29 cellular contexts compared by ENCODE assay signal in genomic region chr9:106644661-106645060, GRCh38.
DNase-seq lines count a peak whose midpoint lies in the region; ATAC-seq, FAIRE-seq and TF ChIP-seq lines count a peak whose summit lies in the region.
"Had no signal": no experiment of that assay in that cellular context is flagged by ENCODE, and none has a peak within 500 bp of the region (broad histone marks: within the 10 kb centered on the region; RNA-seq: fewer than 3 reads in every experiment).

No MANE protein-coding gene starts in this region.

- peaks cover 2% of the 10 kb centered on the region for H3K27me3 Mint-ChIP-seq in GM23338 (ENCODE audit: insufficient read depth, low read depth, poor library complexity)
- H3K27me3 Mint-ChIP-seq: CD4-positive, alpha-beta T cell; IgD-negative memory B cell had no signal

- CTCF ChIA-PET in GM12878 (lab: Yijun Ruan, JAX) = interaction anchor here (0.6 kb wide), 1 partner anchor 18 kb away, joined by 3 read pairs; no protein-coding TSS in a partner anchor

- H2AFZ ChIP-seq in GM23338 (no peak overlapping the region), GM12878 (ENCODE audit: control insufficient read depth, low read depth, low read length) (no peak overlapping the region)

- no peak for TF ChIP-seq CTCF in GM23338 (conservative IDR thresholded peaks at IDR 0.05; ENCODE audit: low read depth in 2 of 2)
- TF ChIP-seq CTCF in GM12878 (IDR thresholded peaks at IDR 0.05 in 2 of 3, conservative IDR thresholded peaks at IDR 0.05 in 1 of 3; ENCODE audit: control insufficient read depth in 2 of 3, extremely low read depth in 1 of 3, insufficient read depth in 1 of 3, low read depth in 3 of 3, low read length in 3 of 3) = no peak

- H3K4me3 ChIP-seq in GM23338 = no peak overlapping the region
- no peak overlapping the region for H3K4me3 ChIP-seq in GM12878
- H3K4me3 ChIP-seq: A549; BLaER1 treated with 17β-estradiol and CSF1 and Interleukin-3, amounts not matched to agents 10 nM and 100 nM; Peyer's patch; SK-N-MC had no signal

- no peak for TF ChIP-seq EP300 in GM12878 (IDR thresholded peaks at IDR 0.05; ENCODE audit: borderline replicate concordance in 1 of 2, control insufficient read depth in 1 of 2, low read depth in 2 of 2, low read length in 2 of 2)

- H3K79me2 ChIP-seq in GM23338 (replicated peaks; ENCODE audit: insufficient read depth) (no peaks in the 10 kb centered on the region), GM12878 (ENCODE audit: control insufficient read depth, insufficient read depth, low read length) (no peaks in the 10 kb centered on the region)

- intact Hi-C loops in GM12878 (cut with micrococcal nuclease; ENCODE audit: unreplicated experiment) = loop anchor here (5.0 to 10.0 kb wide), 2 partner anchors 218 to 340 kb away; partner anchors contain the start of gene ZNF462

- SMC1A ChIA-PET in GM12878 (lab: Charles Lee; ENCODE audit: uncharacterized antibody, unreplicated experiment) = no interaction called here

- H3K4me1 Mint-ChIP-seq in GM23338 = no peaks in the 10 kb centered on the region; the same call in 2 of the 3 replicates
- H3K4me1 Mint-ChIP-seq: IgD-negative memory B cell had no signal

- 0 out of 2 replicates have a peak overlapping the region, but pooled peaks have one; percentile 2 for H3K27ac Mint-ChIP-seq in GM23338
- H3K27ac Mint-ChIP-seq: CD4-positive, alpha-beta T cell; IgD-negative memory B cell had no signal

- ATAC-seq in GM23338 = no peak
- ATAC-seq in GM12878 = peak; percentile 35; the same call in 2 of the 3 replicates
- ATAC-seq in GM18505 (IDR thresholded peaks at IDR 0.05; ENCODE audit: unreplicated experiment) = no peak
- ATAC-seq: A549 had no signal

- H3K27me3 ChIP-seq in GM23338 (ENCODE audit: insufficient read depth) (no peaks in the 10 kb centered on the region), GM12878 (replicated peaks in 1 of 2; ENCODE audit: control insufficient read depth in 2 of 2, insufficient read depth in 2 of 2, low read length in 1 of 2) (no peaks in the 10 kb centered on the region)
- H3K27me3 ChIP-seq: BLaER1 treated with 17β-estradiol and CSF1 and Interleukin-3, amounts not matched to agents 10 nM and 100 nM; Peyer's patch had no signal

- no peak for TF ChIP-seq RAD21 in GM12878 (IDR thresholded peaks at IDR 0.05; ENCODE audit: insufficient read depth, low read depth, low read length)

- H4K20me1 ChIP-seq in GM23338 (replicated peaks; ENCODE audit: insufficient read depth) = no peaks in the 10 kb centered on the region
- no peaks in the 10 kb centered on the region for H4K20me1 ChIP-seq in GM12878 (ENCODE audit: control insufficient read depth, insufficient read depth)
- H4K20me1 ChIP-seq: BLaER1 treated with 17β-estradiol and CSF1 and Interleukin-3, amounts not matched to agents 10 nM and 100 nM had no signal

- H3K9me3 ChIP-seq in GM12878 (replicated peaks; ENCODE audit: control insufficient read depth, insufficient read depth, low read length) = no peaks in the 10 kb centered on the region
- H3K9me3 ChIP-seq: A549; BLaER1 treated with 17β-estradiol and CSF1 and Interleukin-3, amounts not matched to agents 10 nM and 100 nM; Caco-2; Peyer's patch had no signal

- POLR2A ChIA-PET in GM12878 (lab: Charles Lee) = no interaction called here

- H3K27ac ChIP-seq in GM23338 (ENCODE audit: low read depth) = no peak overlapping the region
- H3K27ac ChIP-seq in GM12878 (ENCODE audit: control insufficient read depth, insufficient read depth) = no peak overlapping the region
- H3K27ac ChIP-seq: A549; BLaER1 treated with 17β-estradiol and CSF1 and Interleukin-3, amounts not matched to agents 10 nM and 100 nM; KMS-11; Peyer's patch; SK-N-MC had no signal

- no peak overlapping the region for H3K9ac ChIP-seq in GM12878 (ENCODE audit: control insufficient read depth, insufficient read depth, low read length)
- H3K9ac ChIP-seq: BLaER1 treated with 17β-estradiol and CSF1 and Interleukin-3, amounts not matched to agents 10 nM and 100 nM; KMS-11 had no signal

- H3K36me3 ChIP-seq in GM23338 (ENCODE audit: insufficient read depth) (no peaks in the 10 kb centered on the region), GM12878 (ENCODE audit: control insufficient read depth in 2 of 2, insufficient read depth in 2 of 2, low read length in 1 of 2) (no peaks in the 10 kb centered on the region)
- H3K36me3 ChIP-seq: BLaER1 treated with 17β-estradiol and CSF1 and Interleukin-3, amounts not matched to agents 10 nM and 100 nM; Peyer's patch had no signal

- no TSS peak for BruUV-seq in GM12878 (replicated peaks; lab: Mats Ljungman, UMichigan)

- in situ Hi-C loops in GM12878 (cut with MboI) = no loop called here

- no peaks in the 10 kb centered on the region for H3K4me1 ChIP-seq in GM23338 (ENCODE audit: insufficient read depth)
- H3K4me1 ChIP-seq in GM12878 (ENCODE audit: control insufficient read depth, insufficient read depth, low read length) = no peaks in the 10 kb centered on the region
- H3K4me1 ChIP-seq: A549, Caco-2, Peyer's patch had no signal

- no peaks in the 10 kb centered on the region for H3K36me3 Mint-ChIP-seq in GM23338 (ENCODE audit: low read depth)
- H3K36me3 Mint-ChIP-seq: IgD-negative memory B cell had no signal

- no peaks in the 10 kb centered on the region for H3K9me2 ChIP-seq in GM23338 (ENCODE audit: insufficient read depth)

- H3K4me2 ChIP-seq in GM23338 (no peak overlapping the region), GM12878 (ENCODE audit: control insufficient read depth, insufficient read depth) (no peak overlapping the region)
- H3K4me2 ChIP-seq: A549; BLaER1 treated with 17β-estradiol and CSF1 and Interleukin-3, amounts not matched to agents 10 nM and 100 nM; KMS-11 had no signal

- FAIRE-seq in GM12878 (lab: Jason Lieb, UNC) = no peak
- FAIRE-seq: A549, H1 had no signal

- peak; percentile 8 for DNase-seq in Daoy (ENCODE audit: low read depth)
- no peak for DNase-seq in GM23338 (ENCODE audit: low spot score)
- DNase-seq in GM12878 (ENCODE audit: low read depth, low spot score) = no peak
- DNase-seq in putamen (ENCODE audit: low spot score) = peak; percentile 56
- no peak for DNase-seq in GF-D8 (lab: John Stamatoyannopoulos, UW)
- no peak for DNase-seq in inferior parietal cortex (ENCODE audit: extremely low spot score)
- DNase-seq: AML-193; Caco-2; CD4-positive, alpha-beta T cell; DMS 273 treated with DMSO at 0.1 percent for 48 hours; DMS79; HCEC 1CT; NCI-H1092; NCI-H1436; NCI-H187; NCI-H2081 treated with DMSO at 0.1 percent for 48 hours; NCI-H2171; NCI-H226; NCI-H510A; NCI-H69; Peyer's patch; SIG-M5 had no signal

- H3F3A ChIP-seq in GM23338 (replicated peaks; ENCODE audit: low read depth) = no peaks in the 10 kb centered on the region

- no peak overlapping the region for H3K4me3 Mint-ChIP-seq in GM23338
- H3K4me3 Mint-ChIP-seq: CD4-positive, alpha-beta T cell; IgD-negative memory B cell had no signal

- WGBS in GM12878 (ENCODE audit: insufficient coverage, insufficient replicate concordance, low lambda C conversion rate, missing lambda C conversion rate) = 41% methylated on average over 3 of the region's 3 CpGs

- no peaks in the 10 kb centered on the region; the same call in 2 of the 3 replicates for H3K9me3 Mint-ChIP-seq in GM23338

- TF ChIP-seq POLR2A in GM12878 (IDR thresholded peaks at IDR 0.05; ENCODE audit: low read depth, low read length) = no peak
- TF ChIP-seq POLR2A in GM18505 (IDR thresholded peaks at IDR 0.05; ENCODE audit: borderline replicate concordance, extremely low read depth, insufficient read depth, insufficient read length) = no peak

- RAD21 ChIA-PET in GM12878 (lab: Charles Lee; ENCODE audit: unreplicated experiment) = no interaction called here

TF ChIP-seq in GM23338, 12 proteins besides CTCF, POLR2A, EP300 and RAD21:
- TF ChIP-seq ZNF331 (CRISPR knock-in tag; IDR thresholded peaks at IDR 0.05; ENCODE audit: low read depth) = no peak
- TF ChIP-seq JUNB (IDR thresholded peaks at IDR 0.05; ENCODE audit: unreplicated experiment) = no peak

TF ChIP-seq in GM12878, 131 proteins besides CTCF, POLR2A, EP300 and RAD21:
- TF ChIP-seq CREM (IDR thresholded peaks at IDR 0.05; ENCODE audit: low read depth) = no peak
TF ChIP-seq in GM12878: peak in this region for 0.

Comparison
In these comparisons a context has a peak if more than half of its experiments do, and no peak if none do; other contexts are left out.
1. DNase-seq: peak in Daoy (single experiment) and putamen (single experiment); none in GM23338 (single experiment), GM12878 (single experiment), GF-D8 (single experiment) and inferior parietal cortex (single experiment).